In the genomic region with DNA sequence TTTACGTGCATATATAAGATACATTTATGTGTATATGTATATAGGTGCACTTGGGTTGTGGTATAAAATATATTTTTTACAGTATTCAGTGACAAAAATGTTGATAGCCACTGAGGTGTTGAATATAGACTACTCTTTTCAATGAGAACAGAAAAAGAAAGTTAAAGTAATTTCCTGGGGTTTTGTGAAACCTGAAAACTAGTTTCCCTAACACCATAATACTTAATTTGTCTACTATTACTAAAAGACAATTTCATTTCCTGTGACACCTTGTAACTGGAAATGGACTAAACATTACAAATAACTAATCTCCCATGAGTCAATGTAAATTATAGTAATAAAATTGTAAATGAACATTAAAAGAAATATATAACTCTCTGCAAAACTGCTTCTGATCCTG, we compare ENCODE assay signal across 24 cellular contexts. TPM values are rescaled to one million over a fixed set of nuclear protein-coding genes. Genes with fewer than 3 reads are reported as not detected.
DNase-seq lines count a peak whose midpoint lies in the region; ATAC-seq and TF ChIP-seq lines count a peak whose summit lies in the region.
"Had no signal": no experiment of that assay in that cellular context is flagged by ENCODE, and none has a peak within 500 bp of the region (broad histone marks: within the 10 kb centered on the region; RNA-seq: fewer than 3 reads in every experiment).

No MANE protein-coding gene starts in this region.

- in situ Hi-C loops in mammary epithelial cell (cut with MboI; ENCODE audit: low sequenced_read_pairs in 2 of 2), result loop anchor here in 1 of 2 donors (25.0 kb wide), 1 partner anchor 379 kb away; no protein-coding TSS in a partner anchor

- dilution Hi-C loops in mammary epithelial cell (cut with HindIII; ENCODE audit: low sequenced_read_pairs), result no loop called here

- TF ChIP-seq CTCF in mammary epithelial cell (conservative IDR thresholded peaks at IDR 0.05 in 1 of 2, IDR thresholded peaks at IDR 0.05 in 1 of 2; ENCODE audit: extremely low read depth in 1 of 2, insufficient read depth in 1 of 2, low read depth in 1 of 2, low read length in 2 of 2), result no peak

- H3K4me3 ChIP-seq in mammary epithelial cell (replicated peaks in 1 of 3; ENCODE audit: insufficient read depth in 1 of 3, low read depth in 2 of 3, low read length in 3 of 3), result no peak overlapping the region
- H3K4me3 ChIP-seq: Peyer's patch had no signal

- no peak overlapping the region for H3K27ac ChIP-seq in mammary epithelial cell (ENCODE audit: insufficient read depth, low read depth, low read length)
- H3K27ac ChIP-seq: C4-2B, HL-60, Peyer's patch had no signal

- no peak overlapping the region for H3K4me2 ChIP-seq in mammary epithelial cell (ENCODE audit: insufficient read depth, low read depth, low read length)

- BruUV-seq in mammary epithelial cell (replicated peaks; lab: Mats Ljungman, UMichigan), result no TSS peak

- no peaks in the 10 kb centered on the region for H3K4me1 ChIP-seq in mammary epithelial cell (ENCODE audit: insufficient read depth, low read length)
- H3K4me1 ChIP-seq: Peyer's patch had no signal

- no peaks in the 10 kb centered on the region for H3K9me3 ChIP-seq in mammary epithelial cell (replicated peaks; ENCODE audit: insufficient read depth, low read length)
- H3K9me3 ChIP-seq: Peyer's patch had no signal

- no peak overlapping the region for H2AFZ ChIP-seq in mammary epithelial cell (ENCODE audit: low read depth, low read length)

- H3K36me3 ChIP-seq in mammary epithelial cell (ENCODE audit: insufficient read depth, low read length), result no peaks in the 10 kb centered on the region
- H3K36me3 ChIP-seq: Peyer's patch had no signal

- H3K9ac ChIP-seq in mammary epithelial cell (ENCODE audit: insufficient read depth, low read length), result no peak overlapping the region

- no peaks in the 10 kb centered on the region for H3K79me2 ChIP-seq in mammary epithelial cell (ENCODE audit: insufficient read depth, low read length)

- H4K20me1 ChIP-seq in mammary epithelial cell (ENCODE audit: insufficient read depth, low read length), result no peaks in the 10 kb centered on the region

- peak; percentile 75 for ATAC-seq in GM18867 (IDR thresholded peaks at IDR 0.05; ENCODE audit: unreplicated experiment)
- peak; percentile 65 for ATAC-seq in GM21381 (IDR thresholded peaks at IDR 0.05; ENCODE audit: unreplicated experiment)
- ATAC-seq in HG02938 (IDR thresholded peaks at IDR 0.05; ENCODE audit: unreplicated experiment), result peak; percentile 67
- peak; percentile 75 for ATAC-seq in HG03354 (IDR thresholded peaks at IDR 0.05; ENCODE audit: poor library complexity, severe bottlenecking, unreplicated experiment)
- ATAC-seq in esophagus mucosa, result no peak
- ATAC-seq: HepG2, T-cell had no signal

- 95% methylated on average over 1 of the region's 1 CpG for WGBS in mammary epithelial cell (ENCODE audit: low coverage, missing lambda C conversion rate)

- DNase-seq in T-helper 2 cell (no peak), H4 (ENCODE audit: low spot score) (no peak), mammary epithelial cell (no peak)
- DNase-seq: DMS53, GDM1, H7, KBM-7, NCI-H1092 treated with DMSO at 0.1 percent for 48 hours, NCI-H1436 treated with DMSO at 0.1 percent for 48 hours, NCI-H2029, NCI-H226, NCI-H510A treated with DMSO at 0.1 percent for 48 hours, NCI-H748 treated with DMSO at 0.1 percent for 48 hours, Peyer's patch, T-cell had no signal

- intact Hi-C loops in mammary epithelial cell (cut with micrococcal nuclease), result no loop called here

- peaks cover 1% of the 10 kb centered on the region for H3K27me3 ChIP-seq in mammary epithelial cell (ENCODE audit: insufficient read depth, low read length)
- H3K27me3 ChIP-seq: Peyer's patch had no signal

- CTCF ChIA-PET in mammary epithelial cell (lab: Charles Lee; ENCODE audit: low non-redundant PET), result no interaction called here

RNA-seq across cellular contexts. Expression of a gene that starts 32.0 kb away (rescaled TPM):
- 1.7 TPM for total RNA-seq in esophagus mucosa
- 9.9 and 15.2 TPM in 2 replicates for total RNA-seq in H4 (2014; rRNA removed; shearing (Covaris generic))
- 10 to 100 TPM; 20.0 to 21.8 TPM for total RNA-seq in mammary epithelial cell
- polyA plus RNA-seq in mammary epithelial cell, result 6.1 TPM
- polyA minus RNA-seq in mammary epithelial cell, result 8.8 TPM
- total RNA-seq: HepG2, HT-29 had no signal
- polyA plus RNA-seq: HepG2 had no signal
